33 cellular contexts compared by ENCODE assay signal in the genomic region with DNA sequence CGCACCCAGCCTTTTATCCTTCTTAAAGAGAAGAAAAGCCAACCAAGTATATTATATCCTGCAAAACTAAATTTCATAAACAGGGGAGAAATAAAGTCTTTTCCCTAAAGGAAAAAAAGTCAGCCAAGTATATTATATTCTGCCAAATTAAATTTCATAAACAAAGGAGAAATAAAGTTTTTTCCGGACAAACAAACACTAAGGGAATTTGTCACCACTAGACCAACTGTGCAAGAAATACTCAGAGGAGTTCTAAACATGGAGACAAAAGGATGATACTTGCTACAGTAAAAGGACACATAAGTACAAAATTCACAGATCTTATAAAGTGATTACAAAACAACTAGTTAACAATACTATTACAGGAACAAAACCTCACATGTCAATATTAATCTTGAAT. TPM values are rescaled to one million over a fixed set of nuclear protein-coding genes. Genes with fewer than 3 reads are reported as not detected.
"Had no signal": no experiment of that assay in that cellular context is flagged by ENCODE, and none has a peak within 500 bp of the region (broad histone marks: within the 10 kb centered on the region; RNA-seq: fewer than 3 reads in every experiment).

No MANE protein-coding gene starts in this region.

- H3K4me2 ChIP-seq: neural progenitor cell, smooth muscle cell had no signal

- DNase-seq: natural killer cell; occipital lobe; ovary; posterior cingulate gyrus; psoas muscle; right cardiac atrium; spleen; stimulated activated CD4-positive, alpha-beta T cell treated with anti-CD3 and anti-CD28 coated beads, Interleukin-12 subunit alpha, Interleukin-12 subunit beta, amount 100 ng/mL, for 4 hours; stimulated activated CD4-positive, alpha-beta T cell treated with anti-CD3 and anti-CD28 coated beads, Interleukin-1b, Interleukin-23, amount 100 ng/mL, for 48 hours; stimulated activated CD4-positive, alpha-beta T cell treated with anti-CD3 and anti-CD28 coated beads, Interleukin-4, amount 100 ng/mL, for 1 hour; stimulated activated CD4-positive, alpha-beta T cell treated with anti-CD3 and anti-CD28 coated beads, Interleukin-4, amount 100 ng/mL, for 4 hours; stimulated activated CD8-positive, alpha-beta memory T cell treated with anti-CD3 and anti-CD28 coated beads, Interleukin-4, amount 100 ng/mL, for 48 hours; stimulated activated naive CD4-positive, alpha-beta T cell; stimulated activated naive CD8-positive, alpha-beta T cell treated with anti-CD3 and anti-CD28 coated beads, Interleukin-15, amount 100 ng/mL, for 72 hours; stimulated activated naive CD8-positive, alpha-beta T cell treated with anti-CD3 and anti-CD28 coated beads, Interleukin-15, Interleukin-2, amounts not matched to agents 100 U/mL and 50 U/mL, for 24 hours; substantia nigra; testis; tibial artery; transverse colon; upper lobe of right lung; uterus had no signal

- H3K4me1 ChIP-seq: neural progenitor cell, parathyroid adenoma, psoas muscle, spleen, suprapubic skin, testis, tibial artery, transverse colon, upper lobe of right lung, uterus had no signal

- H3K36me3 ChIP-seq: neural progenitor cell, ovary, spleen, suprapubic skin, tibial artery, transverse colon, upper lobe of right lung, uterus had no signal

- H2AFZ ChIP-seq: neural progenitor cell, parathyroid adenoma had no signal

- H3K27ac ChIP-seq: neural progenitor cell, ovary, parathyroid adenoma, psoas muscle, skin epidermis, spleen, suprapubic skin, testis, tibial artery, transverse colon, upper lobe of right lung, uterus had no signal

- H3K4me3 ChIP-seq: neural progenitor cell, ovary, psoas muscle, skin epidermis, smooth muscle cell, spleen, suprapubic skin, testis, tibial artery, transverse colon, upper lobe of right lung, uterus had no signal

- H3K9ac ChIP-seq: neural progenitor cell, parathyroid adenoma had no signal

- H3K79me2 ChIP-seq: parathyroid adenoma had no signal

- H3K9me3 ChIP-seq: ovary, testis, upper lobe of right lung had no signal

- ATAC-seq: natural killer cell; psoas muscle; right cardiac atrium; sciatic nerve; stimulated activated memory B cell treated with anti-CD40 and anti-IgM and Interleukin-4, amounts not matched to agents 10 μg/mL and 1 μg/mL and 100 μg/mL, for 72 hours; stimulated activated naive CD8-positive, alpha-beta T cell treated with anti-CD3 and anti-CD28 coated beads, Interleukin-15, amount 100 ng/mL, for 72 hours; stimulated activated naive CD8-positive, alpha-beta T cell treated with anti-CD3 and anti-CD28 coated beads, Interleukin-15, Interleukin-2, amounts not matched to agents 100 U/mL and 50 U/mL, for 24 hours; upper lobe of right lung had no signal

- H3K27me3 ChIP-seq: neural progenitor cell, ovary, suprapubic skin, testis, tibial artery, transverse colon, upper lobe of right lung, uterus had no signal

RNA-seq across cellular contexts. Expression of a gene that starts 14.4 kb away (rescaled TPM):
- total RNA-seq: occipital lobe, progenitor cell of endocrine pancreas, renal cortical epithelial cell, smooth muscle cell, urinary bladder had no signal
- polyA plus RNA-seq: neural cell, smooth muscle cell had no signal

RNA-seq across cellular contexts. Expression of a gene that starts 31.9 kb away (rescaled TPM):
- total RNA-seq: occipital lobe, osteoblast, progenitor cell of endocrine pancreas, psoas muscle, renal cortical epithelial cell, smooth muscle cell had no signal
- polyA plus RNA-seq: neural cell, smooth muscle cell had no signal

RNA-seq across cellular contexts. Expression of a gene that starts 40.3 kb away (rescaled TPM):
- total RNA-seq: progenitor cell of endocrine pancreas, renal cortical epithelial cell had no signal
- polyA plus RNA-seq: neural cell had no signal

RNA-seq across cellular contexts. Expression of a gene that starts 48.3 kb away (rescaled TPM):
- total RNA-seq: natural killer cell, occipital lobe, osteoblast, progenitor cell of endocrine pancreas, psoas muscle, renal cortical epithelial cell, right cardiac atrium, sciatic nerve, smooth muscle cell, spleen, suprapubic skin had no signal
- polyA plus RNA-seq: neural cell, ovary, psoas muscle, right cardiac atrium, smooth muscle cell had no signal

RNA-seq across cellular contexts. Expression of a gene that starts 54.0 kb away (rescaled TPM):
- total RNA-seq: progenitor cell of endocrine pancreas, renal cortical epithelial cell had no signal
- polyA plus RNA-seq: neural cell, smooth muscle cell had no signal
